ENCODE assay signal across 8 cellular contexts in genomic region chr1:232142403-232143314, GRCh38.
DNase-seq lines count a peak whose midpoint lies in the region; ATAC-seq and TF ChIP-seq lines count a peak whose summit lies in the region.
"Had no signal": no experiment of that assay in that cellular context is flagged by ENCODE, and none has a peak within 500 bp of the region (broad histone marks: within the 10 kb centered on the region; RNA-seq: fewer than 3 reads in every experiment).

No MANE protein-coding gene starts in this region.

- H3K27ac Mint-ChIP-seq in stimulated activated naive CD8-positive, alpha-beta T cell treated with anti-CD3 and anti-CD28 coated beads, Interleukin-15, amount 100 ng/mL, for 72 hours, result no peak overlapping the region
- no peak overlapping the region for H3K27ac Mint-ChIP-seq in mesothelial cell of epicardium

- H2BK120ac ChIP-seq in mesendoderm (ENCODE audit: low read depth, low read length), result no peak overlapping the region

- no peak overlapping the region for H3K9ac ChIP-seq in mesendoderm (ENCODE audit: low read length)

- DNase-seq in MG63, result peak; percentile 99
- peak; percentile 59 for DNase-seq in epidermal melanocyte (ENCODE audit: insufficient read length, low spot score)
- no peak for DNase-seq in mesendoderm
- DNase-seq in vagina (ENCODE audit: extremely low spot score in 2 of 2), result no peak
- DNase-seq in activated CD4-positive, CD25-positive, alpha-beta regulatory T cell (lab: John Stamatoyannopoulos, UW), result no peak
- no peak for DNase-seq in stimulated activated naive CD8-positive, alpha-beta T cell treated with anti-CD3 and anti-CD28 coated beads, Interleukin-15, amount 100 ng/mL, for 72 hours
- no peak for DNase-seq in mesothelial cell of epicardium (ENCODE audit: low spot score in 2 of 2, unreplicated experiment in 2 of 2)
- DNase-seq: right lobe of liver had no signal

- no peak overlapping the region for H2BK5ac ChIP-seq in mesendoderm (ENCODE audit: low read length)

- peak overlapping the region; percentile 19 for H3K56ac ChIP-seq in mesendoderm (ENCODE audit: low read length)

- H3K4me3 Mint-ChIP-seq in stimulated activated naive CD8-positive, alpha-beta T cell treated with anti-CD3 and anti-CD28 coated beads, Interleukin-15, amount 100 ng/mL, for 72 hours, result no peak overlapping the region
- no peak overlapping the region for H3K4me3 Mint-ChIP-seq in mesothelial cell of epicardium

- peaks cover 0 to 7% of the 10 kb centered on the region in 2 donors for H3K9me3 Mint-ChIP-seq in stimulated activated naive CD8-positive, alpha-beta T cell treated with anti-CD3 and anti-CD28 coated beads, Interleukin-15, amount 100 ng/mL, for 72 hours
- peaks cover 4% of the 10 kb centered on the region for H3K9me3 Mint-ChIP-seq in mesothelial cell of epicardium

- ATAC-seq in stimulated activated naive CD8-positive, alpha-beta T cell treated with anti-CD3 and anti-CD28 coated beads, Interleukin-15, amount 100 ng/mL, for 72 hours, result no peak
- ATAC-seq: right lobe of liver had no signal

- no peaks in the 10 kb centered on the region for H3K4me1 Mint-ChIP-seq in stimulated activated naive CD8-positive, alpha-beta T cell treated with anti-CD3 and anti-CD28 coated beads, Interleukin-15, amount 100 ng/mL, for 72 hours
- no peaks in the 10 kb centered on the region for H3K4me1 Mint-ChIP-seq in mesothelial cell of epicardium

- H3K79me2 ChIP-seq in mesendoderm (ENCODE audit: control insufficient read depth, insufficient read depth, low read length), result no peaks in the 10 kb centered on the region

- TF ChIP-seq CTCF in vagina (IDR thresholded peaks at IDR 0.05), result no peak
- no peak for TF ChIP-seq CTCF in mesothelial cell of epicardium (IDR thresholded peaks at IDR 0.05; ENCODE audit: unreplicated experiment)

- peaks cover 2% of the 10 kb centered on the region; the same call in 1 of the 2 replicates for H3K36me3 ChIP-seq in MG63
- H3K36me3 ChIP-seq in mesendoderm (ENCODE audit: control insufficient read depth, insufficient read depth, low read length), result no peaks in the 10 kb centered on the region
- no peaks in the 10 kb centered on the region for H3K36me3 ChIP-seq in vagina
- H3K36me3 ChIP-seq: right lobe of liver had no signal

- H3K23ac ChIP-seq in mesendoderm (ENCODE audit: low read length), result no peak overlapping the region

- no peak overlapping the region for H4K8ac ChIP-seq in mesendoderm (ENCODE audit: low read depth, low read length)

- no peak for TF ChIP-seq POLR2A in vagina (IDR thresholded peaks at IDR 0.05)

- H3K9me3 ChIP-seq in MG63 (peaks cover 8% of the 10 kb centered on the region), vagina (no peaks in the 10 kb centered on the region)
- H3K9me3 ChIP-seq: right lobe of liver had no signal

- H2BK15ac ChIP-seq in mesendoderm (replicated peaks; ENCODE audit: low read depth), result no peak overlapping the region

- peaks cover 3% of the 10 kb centered on the region for H3K4me1 ChIP-seq in mesendoderm (ENCODE audit: control insufficient read depth, low read depth, low read length)
- peaks cover 7% of the 10 kb centered on the region for H3K4me1 ChIP-seq in vagina
- H3K4me1 ChIP-seq: right lobe of liver had no signal

- H3K18ac ChIP-seq in mesendoderm (ENCODE audit: low read length), result no peak overlapping the region

- H3K4me3 ChIP-seq in MG63, result no peak overlapping the region
- H3K4me3 ChIP-seq in mesendoderm (ENCODE audit: low read length), result no peak overlapping the region
- no peak overlapping the region for H3K4me3 ChIP-seq in vagina
- H3K4me3 ChIP-seq: right lobe of liver had no signal

- no peak overlapping the region for H4K5ac ChIP-seq in mesendoderm (ENCODE audit: low read length)

- H3K27ac ChIP-seq in mesendoderm (ENCODE audit: low read depth, low read length) (no peak overlapping the region), vagina (peak overlapping the region; percentile 34)
- H3K27ac ChIP-seq: right lobe of liver had no signal

- H3K36me3 Mint-ChIP-seq in mesothelial cell of epicardium, result peaks cover 2% of the 10 kb centered on the region

- H2AK5ac ChIP-seq in mesendoderm (ENCODE audit: low read length), result no peak overlapping the region

- no peaks in the 10 kb centered on the region for H3K79me1 ChIP-seq in mesendoderm (ENCODE audit: low read length)

- intact Hi-C loops in vagina (cut with DNase I), result no loop called here

- H3K4ac ChIP-seq in mesendoderm (ENCODE audit: low read depth, low read length), result peak overlapping the region; percentile 44

- no peak overlapping the region for H3K4me2 ChIP-seq in mesendoderm (ENCODE audit: low read length)

- H3K27me3 ChIP-seq in MG63 (no peaks in the 10 kb centered on the region), mesendoderm (ENCODE audit: insufficient read depth, low read length, poor library complexity) (no peaks in the 10 kb centered on the region), vagina (no peaks in the 10 kb centered on the region)
- H3K27me3 ChIP-seq: right lobe of liver had no signal

- H3K27me3 Mint-ChIP-seq in stimulated activated naive CD8-positive, alpha-beta T cell treated with anti-CD3 and anti-CD28 coated beads, Interleukin-15, amount 100 ng/mL, for 72 hours, result no peaks in the 10 kb centered on the region
- no peaks in the 10 kb centered on the region for H3K27me3 Mint-ChIP-seq in mesothelial cell of epicardium (ENCODE audit: low read depth)

- no CpG with 5 or more reads among the region's 8 CpGs for WGBS in mesendoderm (ENCODE audit: extremely low coverage, insufficient coverage, low lambda C conversion rate)

Comparison
In these comparisons a context has a peak if more than half of its experiments do, and no peak if none do; other contexts are left out.
1. DNase-seq: peak in MG63 (single experiment) and epidermal melanocyte (single experiment); none in mesendoderm (single experiment), vagina (0 of 2), activated CD4-positive, CD25-positive, alpha-beta regulatory T cell (0 of 4), stimulated activated naive CD8-positive, alpha-beta T cell treated with anti-CD3 and anti-CD28 coated beads, Interleukin-15, amount 100 ng/mL, for 72 hours (0 of 2) and mesothelial cell of epicardium (0 of 2).